Comparison of ENCODE assay signal across 10 cellular contexts in genomic region chr3:172209333-172210321, GRCh38.
DNase-seq lines count a peak whose midpoint lies in the region; ATAC-seq and TF ChIP-seq lines count a peak whose summit lies in the region.
"Had no signal": no experiment of that assay in that cellular context is flagged by ENCODE, and none has a peak within 500 bp of the region (broad histone marks: within the 10 kb centered on the region; RNA-seq: fewer than 3 reads in every experiment).

No MANE protein-coding gene starts in this region.

- TF ChIP-seq CTCF in SK-N-SH (IDR thresholded peaks at IDR 0.05) (no peak), esophagus muscularis mucosa (IDR thresholded peaks at IDR 0.05) (no peak), MM.1S (IDR thresholded peaks at IDR 0.05; ENCODE audit: low read length) (no peak)

- POLR2A ChIA-PET in SK-N-SH (lab: Yijun Ruan, JAX), result no interaction called here

- TF ChIP-seq RAD21 in SK-N-SH (IDR thresholded peaks at IDR 0.05; ENCODE audit: low read length), result no peak

- ATAC-seq in SK-N-SH treated with all-trans-retinoic acid at 6 μM for 48 hours, result peak; percentile 26
- ATAC-seq in natural killer cell treated with Interleukin-12 subunit alpha and Interleukin-12 subunit beta and Interleukin-15 and Interleukin-18, amount 100 ng/mL, for 72 hours, result peak; percentile 66 to 77
- ATAC-seq in HG03460 (IDR thresholded peaks at IDR 0.05; ENCODE audit: unreplicated experiment), result no peak

- H4K20me1 ChIP-seq in SK-N-SH (ENCODE audit: insufficient read depth), result peaks cover 71% of the 10 kb centered on the region
- peaks cover 3% of the 10 kb centered on the region; the same call in 1 of the 2 replicates for H4K20me1 ChIP-seq in MM.1S (ENCODE audit: insufficient read depth, low read length)

- H3K4me1 ChIP-seq in SK-N-SH (ENCODE audit: control insufficient read depth in 1 of 2, insufficient read depth in 2 of 2, low read depth in 1 of 2, low read length in 1 of 2), result peaks cover 13 to 19% of the 10 kb centered on the region in 2 experiments; a peak in 3 of 4 replicates
- H3K4me1 ChIP-seq in esophagus muscularis mucosa, result peaks cover 56 to 71% (median 68%) of the 10 kb centered on the region in 4 donors
- H3K4me1 ChIP-seq in urinary bladder (ENCODE audit: insufficient read depth), result peaks cover 2% of the 10 kb centered on the region
- H3K4me1 ChIP-seq in MM.1S (ENCODE audit: low read length), result peaks cover 10% of the 10 kb centered on the region

- H3K27ac ChIP-seq in SK-N-SH (ENCODE audit: low read depth in 2 of 2, low read length in 1 of 2) (peak overlapping the region in 1 of 2 experiments; percentile 59; a peak in 3 of 4 replicates), esophagus muscularis mucosa (replicated peaks in 1 of 4) (peak overlapping the region; percentile 53 to 63 (median 54)), urinary bladder (ENCODE audit: low read depth) (peak overlapping the region; percentile 26), MM.1S (ENCODE audit: low read length) (no peak overlapping the region)

- H3K9me3 ChIP-seq in SK-N-SH, result no peaks in the 10 kb centered on the region
- no peaks in the 10 kb centered on the region for H3K9me3 ChIP-seq in esophagus muscularis mucosa
- H3K9me3 ChIP-seq in MM.1S (replicated peaks; ENCODE audit: insufficient read depth, low read length), result no peaks in the 10 kb centered on the region

- H2AFZ ChIP-seq in SK-N-SH (ENCODE audit: low read depth), result no peak overlapping the region
- no peak overlapping the region for H2AFZ ChIP-seq in MM.1S (ENCODE audit: low read length)

- H3K4me3 Mint-ChIP-seq in natural killer cell treated with Interleukin-12 subunit alpha and Interleukin-12 subunit beta and Interleukin-15 and Interleukin-18, amount 100 ng/mL, for 72 hours, result no peak overlapping the region

- intact Hi-C loops in esophagus muscularis mucosa (cut with DNase I), result loop anchor here (10.0 kb wide), 1 partner anchor 165 kb away; no protein-coding TSS in a partner anchor

- peaks cover 96% of the 10 kb centered on the region for H3K79me2 ChIP-seq in SK-N-SH (ENCODE audit: insufficient read depth)
- peaks cover 98% of the 10 kb centered on the region for H3K79me2 ChIP-seq in MM.1S (ENCODE audit: low read length)

- no peak for TF ChIP-seq EP300 in SK-N-SH (IDR thresholded peaks at IDR 0.05; ENCODE audit: borderline replicate concordance in 1 of 2, low read depth in 1 of 2, low read length in 1 of 2)
- no peak for TF ChIP-seq EP300 in esophagus muscularis mucosa (IDR thresholded peaks at IDR 0.05)

- H3K4me2 ChIP-seq in SK-N-SH, result no peak overlapping the region
- no peak overlapping the region for H3K4me2 ChIP-seq in MM.1S (ENCODE audit: low read depth, low read length)

- no peaks in the 10 kb centered on the region for H3K27me3 Mint-ChIP-seq in natural killer cell treated with Interleukin-12 subunit alpha and Interleukin-12 subunit beta and Interleukin-15 and Interleukin-18, amount 100 ng/mL, for 72 hours

- no peak for DNase-seq in SK-N-SH
- DNase-seq in esophagus muscularis mucosa (ENCODE audit: extremely low spot score), result no peak
- no peak for DNase-seq in natural killer cell treated with Interleukin-12 subunit alpha and Interleukin-12 subunit beta and Interleukin-15 and Interleukin-18, amount 100 ng/mL, for 72 hours (ENCODE audit: low spot score)
- DNase-seq in stimulated activated CD4-positive, alpha-beta T cell treated with anti-CD3 and anti-CD28 coated beads, Interleukin-4, amount 100 ng/mL, for 24 hours, result no peak
- no peak for DNase-seq in MM.1S
- DNase-seq: NCI-H526 treated with DMSO at 0.1 percent for 48 hours, T-helper 1 cell had no signal

- H3K27me3 ChIP-seq in SK-N-SH (ENCODE audit: insufficient read depth) (no peaks in the 10 kb centered on the region), esophagus muscularis mucosa (no peaks in the 10 kb centered on the region), MM.1S (replicated peaks; ENCODE audit: insufficient read depth, low read length) (no peaks in the 10 kb centered on the region)

- 93% methylated on average over 11 of the region's 28 CpGs for WGBS in SK-N-SH (ENCODE audit: low lambda C conversion rate)
- WGBS in esophagus muscularis mucosa, result 78% methylated on average over 22 of the region's 28 CpGs
- WGBS in urinary bladder, result 82% methylated on average over 28 of the region's 28 CpGs

- CTCF ChIA-PET in SK-N-SH (lab: Yijun Ruan, JAX), result interaction anchor here (1.2 to 1.9 kb wide), 2 partner anchors 11 to 123 kb away, joined by 3 to 4 read pairs; no protein-coding TSS in a partner anchor

- H3K9me3 Mint-ChIP-seq in natural killer cell treated with Interleukin-12 subunit alpha and Interleukin-12 subunit beta and Interleukin-15 and Interleukin-18, amount 100 ng/mL, for 72 hours, result peaks cover 5% of the 10 kb centered on the region

- peak overlapping the region; percentile 44 to 84 for H3K27ac Mint-ChIP-seq in natural killer cell treated with Interleukin-12 subunit alpha and Interleukin-12 subunit beta and Interleukin-15 and Interleukin-18, amount 100 ng/mL, for 72 hours

- H3K9me2 ChIP-seq in SK-N-SH (no peaks in the 10 kb centered on the region), MM.1S (replicated peaks; ENCODE audit: insufficient read depth, low read length) (no peaks in the 10 kb centered on the region)

- no peak overlapping the region for H3K4me3 ChIP-seq in SK-N-SH (ENCODE audit: low read depth in 2 of 2, low read length in 1 of 2)
- no peak overlapping the region for H3K4me3 ChIP-seq in esophagus muscularis mucosa
- no peak overlapping the region for H3K4me3 ChIP-seq in urinary bladder (ENCODE audit: low read depth, low read length)
- H3K4me3 ChIP-seq in MM.1S (ENCODE audit: low read length), result no peak overlapping the region

- H3K9ac ChIP-seq in SK-N-SH, result no peak overlapping the region
- no peak overlapping the region for H3K9ac ChIP-seq in MM.1S (ENCODE audit: low read length)

- peaks cover 56 to 57% of the 10 kb centered on the region in 2 donors for H3K4me1 Mint-ChIP-seq in natural killer cell treated with Interleukin-12 subunit alpha and Interleukin-12 subunit beta and Interleukin-15 and Interleukin-18, amount 100 ng/mL, for 72 hours (ENCODE audit: low read depth in 2 of 2)

- H3K36me3 Mint-ChIP-seq in natural killer cell treated with Interleukin-12 subunit alpha and Interleukin-12 subunit beta and Interleukin-15 and Interleukin-18, amount 100 ng/mL, for 72 hours, result peaks cover 18% of the 10 kb centered on the region

- H3F3A ChIP-seq in SK-N-SH (replicated peaks; ENCODE audit: insufficient read depth) (peaks cover 19% of the 10 kb centered on the region), MM.1S (ENCODE audit: insufficient read depth, low read length) (no peaks in the 10 kb centered on the region)

- H3K36me3 ChIP-seq in SK-N-SH (replicated peaks in 1 of 2; ENCODE audit: control insufficient read depth in 1 of 2, insufficient read depth in 2 of 2, low read length in 1 of 2), result peaks cover 0 to 13% of the 10 kb centered on the region in 2 experiments
- H3K36me3 ChIP-seq in esophagus muscularis mucosa, result no peaks in the 10 kb centered on the region
- no peaks in the 10 kb centered on the region for H3K36me3 ChIP-seq in urinary bladder (ENCODE audit: insufficient read depth)
- peaks cover 6% of the 10 kb centered on the region for H3K36me3 ChIP-seq in MM.1S (replicated peaks; ENCODE audit: insufficient read depth, low read length)

- TF ChIP-seq POLR2A in esophagus muscularis mucosa (IDR thresholded peaks at IDR 0.05; ENCODE audit: low read depth), result no peak

TF ChIP-seq in SK-N-SH treated with all-trans-retinoic acid at 6 μM for 48 hours, 23 proteins besides CTCF, POLR2A, EP300 and RAD21 (continues in another document):
- TF ChIP-seq, protein P1, sequence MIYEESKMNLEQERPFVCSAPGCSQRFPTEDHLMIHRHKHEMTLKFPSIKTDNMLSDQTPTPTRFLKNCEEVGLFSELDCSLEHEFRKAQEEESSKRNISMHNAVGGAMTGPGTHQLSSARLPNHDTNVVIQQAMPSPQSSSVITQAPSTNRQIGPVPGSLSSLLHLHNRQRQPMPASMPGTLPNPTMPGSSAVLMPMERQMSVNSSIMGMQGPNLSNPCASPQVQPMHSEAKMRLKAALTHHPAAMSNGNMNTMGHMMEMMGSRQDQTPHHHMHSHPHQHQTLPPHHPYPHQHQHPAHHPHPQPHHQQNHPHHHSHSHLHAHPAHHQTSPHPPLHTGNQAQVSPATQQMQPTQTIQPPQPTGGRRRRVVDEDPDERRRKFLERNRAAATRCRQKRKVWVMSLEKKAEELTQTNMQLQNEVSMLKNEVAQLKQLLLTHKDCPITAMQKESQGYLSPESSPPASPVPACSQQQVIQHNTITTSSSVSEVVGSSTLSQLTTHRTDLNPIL (CRISPR knock-in tag; IDR thresholded peaks at IDR 0.05; ENCODE audit: low read depth), result no peak

TF ChIP-seq in SK-N-SH, 30 proteins besides CTCF, POLR2A, EP300 and RAD21:
- TF ChIP-seq MAX (IDR thresholded peaks at IDR 0.05; ENCODE audit: low read depth), result no peak
- TF ChIP-seq, protein P2, sequence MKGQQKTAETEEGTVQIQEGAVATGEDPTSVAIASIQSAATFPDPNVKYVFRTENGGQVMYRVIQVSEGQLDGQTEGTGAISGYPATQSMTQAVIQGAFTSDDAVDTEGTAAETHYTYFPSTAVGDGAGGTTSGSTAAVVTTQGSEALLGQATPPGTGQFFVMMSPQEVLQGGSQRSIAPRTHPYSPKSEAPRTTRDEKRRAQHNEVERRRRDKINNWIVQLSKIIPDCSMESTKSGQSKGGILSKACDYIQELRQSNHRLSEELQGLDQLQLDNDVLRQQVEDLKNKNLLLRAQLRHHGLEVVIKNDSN (IDR thresholded peaks at IDR 0.05; ENCODE audit: borderline replicate concordance, low read depth), result no peak
